15 cellular contexts compared by ENCODE assay signal in the genomic region with DNA sequence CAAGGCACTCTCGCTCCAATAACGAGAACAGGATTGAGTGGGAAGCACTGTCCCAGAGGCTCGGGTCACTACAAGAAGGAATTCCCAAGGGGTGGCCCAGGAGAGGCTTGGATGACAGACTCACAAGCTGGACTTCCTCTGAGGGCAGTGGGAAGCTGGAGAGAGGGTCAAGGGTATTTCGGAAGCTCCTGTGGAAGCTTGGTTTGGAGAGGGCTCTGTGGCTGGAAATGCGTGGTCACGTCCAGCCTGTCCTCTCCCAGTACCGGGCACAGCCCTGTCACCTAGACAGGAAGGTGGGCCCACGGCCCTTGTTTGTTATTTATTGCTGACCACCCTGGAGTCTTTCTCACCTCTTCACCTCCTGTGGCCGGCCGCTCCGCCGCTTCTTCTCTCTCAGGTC. TPM values are rescaled to one million over a fixed set of nuclear protein-coding genes. Genes with fewer than 3 reads are reported as not detected.
DNase-seq lines count a peak whose midpoint lies in the region; ATAC-seq, FAIRE-seq and TF ChIP-seq lines count a peak whose summit lies in the region.
"Had no signal": no experiment of that assay in that cellular context is flagged by ENCODE, and none has a peak within 500 bp of the region (broad histone marks: within the 10 kb centered on the region; RNA-seq: fewer than 3 reads in every experiment).

No MANE protein-coding gene starts in this region.

- no peak overlapping the region for H3K9ac ChIP-seq in H1 (replicated peaks in 1 of 4; ENCODE audit: extremely low read depth in 1 of 4, low read depth in 3 of 4, low read length in 3 of 4)

- H2BK5ac ChIP-seq in H1 (ENCODE audit: low read depth, low read length): no peak overlapping the region

- peaks cover 8% of the 10 kb centered on the region for H3K23me2 ChIP-seq in H1 (ENCODE audit: low read depth, low read length)

- no peak overlapping the region for H2BK20ac ChIP-seq in H1 (ENCODE audit: low read length)

- POLR2A ChIA-PET in H1 (lab: Charles Lee; ENCODE audit: partially characterized antibody): interaction anchor here (0.6 to 22.5 kb wide), 3 partner anchors 40 to 521 kb away, joined by 3 to 413 read pairs (median 3); partner anchors contain the start of gene RPL3

- no peak for ATAC-seq in GM19463 (IDR thresholded peaks at IDR 0.05; ENCODE audit: unreplicated experiment)
- no peak for ATAC-seq in HG03095 (IDR thresholded peaks at IDR 0.05; ENCODE audit: unreplicated experiment)
- ATAC-seq: GM12878 had no signal

- TF ChIP-seq CTCF in cardiac muscle cell (IDR thresholded peaks at IDR 0.05; ENCODE audit: low read depth, low read length): no peak
- no peak for TF ChIP-seq CTCF in left ventricle myocardium inferior (IDR thresholded peaks at IDR 0.05; ENCODE audit: borderline replicate concordance)
- TF ChIP-seq CTCF in H1 (IDR thresholded peaks at IDR 0.05; ENCODE audit: control extremely low read depth in 1 of 3, insufficient read depth in 1 of 3, low read depth in 1 of 3, low read length in 3 of 3): no peak
- no peak for TF ChIP-seq CTCF in osteoblast (IDR thresholded peaks at IDR 0.05; ENCODE audit: extremely low read depth, low read depth, low read length)

- H3K79me1 ChIP-seq in H1 (ENCODE audit: low read depth, low read length): peaks cover 7% of the 10 kb centered on the region

- H2BK12ac ChIP-seq in H1 (ENCODE audit: low read depth, low read length): no peak overlapping the region

- H4K91ac ChIP-seq in H1 (replicated peaks; ENCODE audit: insufficient read length, low read length): no peak overlapping the region

- no peak overlapping the region for H3K56ac ChIP-seq in H1 (replicated peaks; ENCODE audit: insufficient read length, low read depth, low read length)

- H4K20me1 ChIP-seq in H1 (replicated peaks in 1 of 2; ENCODE audit: control insufficient read depth in 1 of 2, insufficient read depth in 2 of 2, low read length in 2 of 2): peaks cover 0 to 8% of the 10 kb centered on the region in 2 experiments
- H4K20me1 ChIP-seq in osteoblast (ENCODE audit: insufficient read depth, low read length): no peaks in the 10 kb centered on the region

- H3K4me2 ChIP-seq in H1 (ENCODE audit: insufficient read depth in 1 of 2, low read depth in 2 of 2, low read length in 2 of 2) (no peak overlapping the region), osteoblast (ENCODE audit: insufficient read depth, low read length) (no peak overlapping the region)

- H3K4me3 ChIP-seq in cardiac muscle cell: no peak overlapping the region
- no peak overlapping the region for H3K4me3 ChIP-seq in left ventricle myocardium inferior
- no peak overlapping the region for H3K4me3 ChIP-seq in H1 (ENCODE audit: extremely low read depth in 1 of 4, insufficient read depth in 2 of 4, low read depth in 3 of 4, low read length in 4 of 4)
- H3K4me3 ChIP-seq in osteoblast (ENCODE audit: insufficient read depth, low read length): no peak overlapping the region
- H3K4me3 ChIP-seq: GM12878 had no signal

- H2AK5ac ChIP-seq in H1 (ENCODE audit: low read depth, low read length): peak overlapping the region; percentile 40; the same call in 1 of the 2 replicates

- TF ChIP-seq EP300 in H1 (IDR thresholded peaks at IDR 0.05; ENCODE audit: borderline replicate concordance in 1 of 2, low read depth in 2 of 2, low read length in 2 of 2): no peak

- intact Hi-C loops in left ventricle myocardium inferior (cut with micrococcal nuclease): no loop called here

- no peak overlapping the region for H4K5ac ChIP-seq in H1 (ENCODE audit: insufficient read length, low read depth, low read length)

- H3K27me3 ChIP-seq in cardiac muscle cell (no peaks in the 10 kb centered on the region), left ventricle myocardium inferior (ENCODE audit: low read depth) (no peaks in the 10 kb centered on the region), H1 (replicated peaks in 1 of 4; ENCODE audit: control insufficient read depth in 3 of 4, extremely low read depth in 1 of 4, insufficient read depth in 3 of 4, low read length in 3 of 4) (peaks cover 0 to 4% (median 2%) of the 10 kb centered on the region in 4 experiments; a peak in 2 of 7 replicates), osteoblast (ENCODE audit: insufficient read depth, low read length) (peaks cover 14% of the 10 kb centered on the region)

- H2BK120ac ChIP-seq in H1 (replicated peaks; ENCODE audit: low read depth, low read length): no peak overlapping the region

- H3K9me3 ChIP-seq in cardiac muscle cell (ENCODE audit: low read depth): no peaks in the 10 kb centered on the region
- no peaks in the 10 kb centered on the region for H3K9me3 ChIP-seq in left ventricle myocardium inferior (replicated peaks)
- H3K9me3 ChIP-seq in H1 (ENCODE audit: insufficient read depth in 2 of 2, low read depth in 1 of 2, low read length in 1 of 2): no peaks in the 10 kb centered on the region
- H3K9me3 ChIP-seq in osteoblast (ENCODE audit: low read depth, low read length): no peaks in the 10 kb centered on the region

- H3K14ac ChIP-seq in H1 (ENCODE audit: insufficient read length): no peak overlapping the region

- H3K4me1 ChIP-seq in cardiac muscle cell (ENCODE audit: low read depth): peaks cover 7% of the 10 kb centered on the region
- H3K4me1 ChIP-seq in left ventricle myocardium inferior: peaks cover 18% of the 10 kb centered on the region
- H3K4me1 ChIP-seq in H1 (replicated peaks in 1 of 4; ENCODE audit: control insufficient read depth in 3 of 4, insufficient read depth in 4 of 4, low read length in 3 of 4): peaks cover 5 to 26% (median 17%) of the 10 kb centered on the region in 4 experiments
- no peaks in the 10 kb centered on the region for H3K4me1 ChIP-seq in osteoblast (ENCODE audit: insufficient read depth, low read length)

- no peak for FAIRE-seq in H1 (lab: Jason Lieb, UNC)
- FAIRE-seq: GM12878, GM18507 had no signal

- no peak overlapping the region; the same call in 1 of the 2 replicates for H4K8ac ChIP-seq in H1 (ENCODE audit: extremely low read depth, insufficient read depth, low read length)

- no peak for TF ChIP-seq RAD21 in H1 (IDR thresholded peaks at IDR 0.05 in 1 of 2, conservative IDR thresholded peaks at IDR 0.05 in 1 of 2; ENCODE audit: low read depth in 2 of 2, low read length in 2 of 2)

- H3K27ac ChIP-seq in cardiac muscle cell: peak overlapping the region; percentile 52
- no peak overlapping the region for H3K27ac ChIP-seq in left ventricle myocardium inferior (replicated peaks)
- H3K27ac ChIP-seq in H1 (ENCODE audit: low read depth, low read length): no peak overlapping the region
- no peak overlapping the region for H3K27ac ChIP-seq in osteoblast (ENCODE audit: low read depth, low read length)
- H3K27ac ChIP-seq: 22Rv1 had no signal

- H2AFZ ChIP-seq in H1 (ENCODE audit: low read length) (no peak overlapping the region), osteoblast (ENCODE audit: low read length) (no peak overlapping the region)

- TF ChIP-seq POLR2A in H1 (IDR thresholded peaks at IDR 0.05; ENCODE audit: control extremely low read depth in 1 of 2, low read depth in 2 of 2, low read length in 2 of 2): no peak

- no peaks in the 10 kb centered on the region for H3K36me3 ChIP-seq in cardiac muscle cell
- H3K36me3 ChIP-seq in left ventricle myocardium inferior: peaks cover 5% of the 10 kb centered on the region
- peaks cover 0 to 5% (median 0%) of the 10 kb centered on the region in 4 experiments; a peak in 1 of 8 replicates for H3K36me3 ChIP-seq in H1 (ENCODE audit: control insufficient read depth in 2 of 4, insufficient read depth in 4 of 4, low read length in 3 of 4)
- H3K36me3 ChIP-seq in osteoblast (ENCODE audit: insufficient read depth, low read length): no peaks in the 10 kb centered on the region

- no peak overlapping the region for H3K4ac ChIP-seq in H1 (replicated peaks; ENCODE audit: insufficient read length, low read depth, low read length)

- no peak for DNase-seq in cardiac muscle cell (ENCODE audit: low read depth in 1 of 2, low spot score in 1 of 2)
- DNase-seq in left ventricle myocardium inferior: no peak
- no peak for DNase-seq in H1 (ENCODE audit: low read depth in 1 of 2, low spot score in 2 of 2)
- peak; percentile 90 for DNase-seq in osteoblast (ENCODE audit: insufficient read length, low spot score, missing footprints)
- DNase-seq in NCI-H748 (lab: John Stamatoyannopoulos, UW; ENCODE audit: unreplicated experiment): no peak
- DNase-seq: CD4-positive, CD25-positive, alpha-beta regulatory T cell; DMS 273 treated with DMSO at 0.1 percent for 48 hours; IMR-90; KBM-7 had no signal

- no peak overlapping the region for H2BK15ac ChIP-seq in H1 (ENCODE audit: low read length)

- H3K18ac ChIP-seq in H1 (ENCODE audit: extremely low read depth, low read length): no peak overlapping the region; the same call in none of the 2 replicates

- H3K79me2 ChIP-seq in H1 (ENCODE audit: control insufficient read depth in 1 of 2, insufficient read depth in 2 of 2, low read length in 2 of 2) (peaks cover 0 to 6% of the 10 kb centered on the region in 2 experiments; a peak in 1 of 4 replicates), osteoblast (ENCODE audit: insufficient read depth, low read length) (no peaks in the 10 kb centered on the region)

- WGBS in H1 (ENCODE audit: extremely low coverage in 1 of 2, insufficient coverage in 1 of 2, insufficient read length in 1 of 2, insufficient replicate concordance in 2 of 2, low coverage in 1 of 2, low lambda C conversion rate in 2 of 2, missing lambda C conversion rate in 1 of 2), 2 experiments: 90% methylated on average over 12 of the region's 12 CpGs; no CpG with 5 or more reads in 1 of the 2 experiments

- H3K23ac ChIP-seq in H1 (ENCODE audit: insufficient read length): no peak overlapping the region

- CTCF ChIA-PET in H1 (lab: Charles Lee; ENCODE audit: partially characterized antibody): interaction anchor here (1.0 to 4.2 kb wide), 5 partner anchors 12 to 75 kb away, joined by 3 to 27 read pairs (median 5); partner anchors contain the start of gene RPL3

RNA-seq across cellular contexts. Expression of gene SYNGR1, which starts 5.3 kb away (rescaled TPM):
- 40.7 and 61.8 TPM in 2 replicates for total RNA-seq in cardiac muscle cell
- polyA plus RNA-seq in cardiac muscle cell: 81.9 and 112 TPM in 2 replicates
- total RNA-seq in left ventricle myocardium inferior: 37.7 TPM
- total RNA-seq in H1 (2021; fragmentation: NEBNext Ultra II Directional; extraction: Animal tissue kit (Norgen Biotek cat#: 25700)): 32.5 and 32.7 TPM in 2 replicates
- polyA plus RNA-seq in H1 (2011; rRNA removed): 84.7 and 98.9 TPM in 2 replicates
- polyA plus RNA-seq in H1 (2011; cell fraction: cytosol; rRNA removed): 86.1 TPM
- 107 TPM for polyA plus RNA-seq in H1 (2011; cell fraction: nucleus; rRNA removed)
- 22.3 to 55.2 TPM (median 50.2 TPM) in 4 replicates for polyA plus RNA-seq in H1 (2012, experiment 1 of 2)
- polyA plus RNA-seq in H1 (2012, experiment 2 of 2): 31.1 TPM
- polyA plus RNA-seq in H1 (2013, experiment 1 of 2): 31.4 TPM
- 34.9 TPM for polyA plus RNA-seq in H1 (2013, experiment 2 of 2)
- 21.3 and 25.3 TPM in 2 replicates for polyA minus RNA-seq in H1 (2011; rRNA and poly(A)+ RNA removed)
- 23.3 TPM for polyA minus RNA-seq in H1 (2011; cell fraction: cytosol; rRNA and poly(A)+ RNA removed)
- polyA minus RNA-seq in H1 (2011; cell fraction: nucleus; rRNA and poly(A)+ RNA removed): 25.3 TPM
- 2.1 and 3.6 TPM in 2 replicates for total RNA-seq in osteoblast
- total RNA-seq: HT-29 had no signal

RNA-seq across cellular contexts. Expression of gene RPL3, which starts 35.7 kb away (rescaled TPM):
- total RNA-seq in cardiac muscle cell: 2,304 and 2,959 TPM in 2 replicates
- polyA plus RNA-seq in cardiac muscle cell: 1,107 and 1,423 TPM in 2 replicates
- total RNA-seq in left ventricle myocardium inferior: 325 TPM
- total RNA-seq in H1 (2021; fragmentation: NEBNext Ultra II Directional; extraction: Animal tissue kit (Norgen Biotek cat#: 25700)): 2,801 and 2,865 TPM in 2 replicates
- 5,362 and 5,466 TPM in 2 replicates for polyA plus RNA-seq in H1 (2011; rRNA removed)
- polyA plus RNA-seq in H1 (2011; cell fraction: cytosol; rRNA removed): 8,556 TPM
- 6,792 TPM for polyA plus RNA-seq in H1 (2011; cell fraction: nucleus; rRNA removed)
- 3,449 to 5,365 TPM (median 4,851 TPM) in 4 replicates for polyA plus RNA-seq in H1 (2012, experiment 1 of 2)
- polyA plus RNA-seq in H1 (2012, experiment 2 of 2): 2,078 TPM
- polyA plus RNA-seq in H1 (2013, experiment 1 of 2): 2,295 TPM
- polyA plus RNA-seq in H1 (2013, experiment 2 of 2): 2,292 TPM
- 1,769 and 1,871 TPM in 2 replicates for polyA minus RNA-seq in H1 (2011; rRNA and poly(A)+ RNA removed)
- polyA minus RNA-seq in H1 (2011; cell fraction: cytosol; rRNA and poly(A)+ RNA removed): 1,662 TPM
- 2,188 TPM for polyA minus RNA-seq in H1 (2011; cell fraction: nucleus; rRNA and poly(A)+ RNA removed)
- 1,858 and 2,119 TPM in 2 replicates for total RNA-seq in osteoblast

RNA-seq across cellular contexts. Expression of gene TAB1, which starts 44.5 kb away (rescaled TPM):
- total RNA-seq in cardiac muscle cell (41.2 and 52.1 TPM in 2 replicates), left ventricle myocardium inferior (19.4 TPM), osteoblast (12.7 TPM in 2 replicates)
- polyA plus RNA-seq in cardiac muscle cell (21.6 and 28.2 TPM in 2 replicates), H1 (2011; rRNA removed) (38.0 and 77.1 TPM in 2 replicates)
- 23.1 and 26.1 TPM in 2 replicates for total RNA-seq in H1 (2021; fragmentation: NEBNext Ultra II Directional; extraction: Animal tissue kit (Norgen Biotek cat#: 25700))
- polyA plus RNA-seq in H1 (2011; cell fraction: cytosol; rRNA removed): 41.7 TPM
- polyA plus RNA-seq in H1 (2011; cell fraction: nucleus; rRNA removed): 53.9 TPM
- polyA plus RNA-seq in H1 (2012, experiment 1 of 2): 17.0 to 29.1 TPM (median 26.8 TPM) in 4 replicates
- polyA plus RNA-seq in H1 (2012, experiment 2 of 2): 22.4 TPM
- 16.1 TPM for polyA plus RNA-seq in H1 (2013, experiment 1 of 2)
- 15.7 TPM for polyA plus RNA-seq in H1 (2013, experiment 2 of 2)
- polyA minus RNA-seq in H1 (2011; rRNA and poly(A)+ RNA removed): 22.1 and 25.9 TPM in 2 replicates
- 29.2 TPM for polyA minus RNA-seq in H1 (2011; cell fraction: cytosol; rRNA and poly(A)+ RNA removed)
- polyA minus RNA-seq in H1 (2011; cell fraction: nucleus; rRNA and poly(A)+ RNA removed): 18.2 TPM
